Comparison of ENCODE assay signal across 20 cellular contexts in the genomic region with DNA sequence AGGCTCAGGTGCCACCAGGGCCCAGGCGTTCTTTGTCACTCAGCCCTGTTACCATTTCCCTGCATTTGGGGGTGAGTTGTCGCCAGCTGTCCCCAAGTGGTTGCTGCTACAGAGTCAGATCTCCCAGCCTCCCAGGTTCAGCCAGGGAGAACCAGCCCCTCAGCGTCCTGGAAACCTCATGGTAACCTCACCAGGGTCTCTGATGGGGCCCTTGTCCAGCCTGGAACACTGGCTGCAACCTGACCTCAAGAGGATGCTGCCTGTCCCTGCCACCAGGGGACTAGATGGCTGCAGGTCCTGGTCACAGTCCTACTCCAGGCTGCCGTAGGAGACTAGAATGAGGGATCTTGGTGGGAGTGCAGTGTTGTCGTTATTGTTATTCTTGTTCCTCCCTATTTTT.
A peak's percentile ranks its signal among the peaks of the same experiment; 100 is the strongest.
DNase-seq lines count a peak whose midpoint lies in the region; ATAC-seq and TF ChIP-seq lines count a peak whose summit lies in the region.
"Had no signal": no experiment of that assay in that cellular context is flagged by ENCODE, and none has a peak within 500 bp of the region (broad histone marks: within the 10 kb centered on the region; RNA-seq: fewer than 3 reads in every experiment).

No MANE protein-coding gene starts in this region.

- H3K9me3 ChIP-seq in testis (no peaks in the 10 kb centered on the region), heart left ventricle (peaks cover 0 to 11% (median 0%) of the 10 kb centered on the region in 12 donors)
- H3K9me3 ChIP-seq: HAP-1 had no signal

- ATAC-seq in heart left ventricle: no peak
- ATAC-seq: GM12878 had no signal

- DNase-seq in DMS53 (lab: John Stamatoyannopoulos, UW) (peak; percentile 4), DMS53 treated with DMSO at 0.1 percent for 48 hours (lab: John Stamatoyannopoulos, UW; ENCODE audit: unreplicated experiment) (no peak), cardiac fibroblast (ENCODE audit: low read depth in 2 of 2) (no peak), iPS-NIHi7 (ENCODE audit: extremely low spot score) (peak; percentile 33), testis (peak; percentile 52), heart left ventricle (no peak), NCI-H2107 (lab: John Stamatoyannopoulos, UW) (no peak), anterior cingulate cortex (lab: John Stamatoyannopoulos, UW) (no peak)
- DNase-seq: CD8-positive, alpha-beta memory T cell; GDM1; MV-4-11; NCI-H1417; NCI-H187 treated with DMSO at 0.1 percent for 48 hours; NCI-H526 treated with DMSO at 0.1 percent for 48 hours; NK-92 treated with Interleukin-12 subunit alpha and Interleukin-12 subunit beta, amount 100 ng/mL, for 24 hours; SHP77 had no signal

- peak; percentile 8 for TF ChIP-seq CTCF in cardiac fibroblast (IDR thresholded peaks at IDR 0.05; ENCODE audit: low read depth, low read length)
- peak in 2 of 3 experiments; percentile 23 to 25 for TF ChIP-seq CTCF in testis (IDR thresholded peaks at IDR 0.05)
- TF ChIP-seq CTCF in heart left ventricle (IDR thresholded peaks at IDR 0.05): no peak

- intact Hi-C loops in testis (cut with DNase I; ENCODE audit: low total_unique reads) (no loop called here), heart left ventricle (cut with DNase I) (loop anchor here in 4 of 10 donors (2.0 to 10.0 kb wide), 4 partner anchors 93 to 213 kb away; no protein-coding TSS in a partner anchor)

- H3K27ac ChIP-seq in testis: no peak overlapping the region
- no peak overlapping the region for H3K27ac ChIP-seq in heart left ventricle
- H3K27ac ChIP-seq: 22Rv1; BLaER1 treated with 17β-estradiol and CSF1 and Interleukin-3, amounts not matched to agents 10 nM and 100 nM had no signal

- WGBS in testis, 2 donors: 71 to 82% methylated on average over 4 to 5 of the region's 5 CpGs
- 78 to 89% (median 81%) methylated on average over 5 of the region's 5 CpGs for WGBS in heart left ventricle, 4 donors

- no peak overlapping the region for H3K4me3 ChIP-seq in cardiac fibroblast (replicated peaks in 1 of 2; ENCODE audit: low read depth in 2 of 2, low read length in 2 of 2)
- H3K4me3 ChIP-seq in testis: no peak overlapping the region
- H3K4me3 ChIP-seq in heart left ventricle: no peak overlapping the region
- H3K4me3 ChIP-seq: BLaER1 treated with 17β-estradiol and CSF1 and Interleukin-3, amounts not matched to agents 10 nM and 100 nM; GM12878; HAP-1 had no signal

- TF ChIP-seq POLR2A in testis (IDR thresholded peaks at IDR 0.05) (no peak), heart left ventricle (IDR thresholded peaks at IDR 0.05) (no peak)

- H3K27me3 ChIP-seq in testis (no peaks in the 10 kb centered on the region), heart left ventricle (peaks cover 0 to 24% (median 3%) of the 10 kb centered on the region in 9 donors)
- H3K27me3 ChIP-seq: BLaER1 treated with 17β-estradiol and CSF1 and Interleukin-3, amounts not matched to agents 10 nM and 100 nM had no signal

- no peaks in the 10 kb centered on the region for H3K4me1 ChIP-seq in testis
- H3K4me1 ChIP-seq in heart left ventricle: no peaks in the 10 kb centered on the region
- H3K4me1 ChIP-seq: BLaER1 treated with 17β-estradiol and CSF1 and Interleukin-3, amounts not matched to agents 10 nM and 100 nM; HAP-1 had no signal

- no peaks in the 10 kb centered on the region for H3K36me3 ChIP-seq in testis (ENCODE audit: low read depth, missing control alignments)
- no peaks in the 10 kb centered on the region for H3K36me3 ChIP-seq in heart left ventricle
- H3K36me3 ChIP-seq: BLaER1 treated with 17β-estradiol and CSF1 and Interleukin-3, amounts not matched to agents 10 nM and 100 nM; HAP-1 had no signal

Comparison
In these comparisons a context has a peak if more than half of its experiments do, and no peak if none do; other contexts are left out.
1. DNase-seq: peak in DMS53 (single experiment), iPS-NIHi7 (single experiment) and testis (single experiment); none in DMS53 treated with DMSO at 0.1 percent for 48 hours (single experiment), cardiac fibroblast (0 of 2), heart left ventricle (0 of 5), NCI-H2107 (single experiment) and anterior cingulate cortex (0 of 58).
2. CTCF ChIP-seq: peak in cardiac fibroblast (single experiment) and testis (2 of 3); none in heart left ventricle (0 of 12).